8 cellular contexts compared by ENCODE assay signal in the genomic region with DNA sequence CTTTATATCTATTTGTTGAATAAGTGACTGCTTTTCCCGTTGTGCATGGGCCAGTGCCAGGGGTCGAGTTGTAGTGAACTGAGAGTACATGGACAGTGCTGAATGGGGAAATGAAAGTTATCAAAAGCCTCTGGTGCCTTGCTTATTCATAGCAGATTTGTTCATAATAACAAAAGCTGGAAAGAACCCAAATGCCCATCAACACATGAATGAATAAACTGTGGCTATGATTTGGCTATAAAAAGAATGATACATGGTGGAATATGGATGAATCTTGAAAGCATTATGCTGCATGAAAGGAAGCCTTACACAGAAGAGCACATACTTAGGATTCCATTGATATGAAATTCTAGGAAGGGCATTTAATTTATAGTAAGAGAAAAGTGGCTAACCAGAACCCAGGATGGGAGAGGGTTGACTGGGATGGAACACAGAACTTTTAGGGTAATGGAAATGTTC. TPM values are rescaled to one million over a fixed set of nuclear protein-coding genes. Genes with fewer than 3 reads are reported as not detected.
A peak's percentile ranks its signal among the peaks of the same experiment; 100 is the strongest.
DNase-seq lines count a peak whose midpoint lies in the region; ATAC-seq lines count a peak whose summit lies in the region.

No MANE protein-coding gene starts in this region.

- peak; percentile 30 for ATAC-seq in GM18861 (IDR thresholded peaks at IDR 0.05; ENCODE audit: unreplicated experiment)
- ATAC-seq in esophagus mucosa, result peak; percentile 25
- ATAC-seq in HG02588 (IDR thresholded peaks at IDR 0.05; ENCODE audit: unreplicated experiment), result no peak
- ATAC-seq in GM18502 (IDR thresholded peaks at IDR 0.05; ENCODE audit: poor library complexity, unreplicated experiment), result no peak

- H3K4me3 ChIP-seq in skeletal muscle cell (ENCODE audit: low read depth, low read length), result no peak overlapping the region

- peak; percentile 55 for DNase-seq in RPMI7951 (ENCODE audit: low read depth)
- DNase-seq in skeletal muscle cell (ENCODE audit: low read depth), result peak; percentile 59
- no peak for DNase-seq in middle frontal gyrus (ENCODE audit: extremely low spot score, low spot score)
- no peak for DNase-seq in GM19238 (ENCODE audit: insufficient read length, low spot score)

RNA-seq across cellular contexts. Expression of gene PACS1, which starts 42.6 kb away (rescaled TPM):
- total RNA-seq in RPMI7951 (2014; rRNA removed; shearing (Covaris generic)), result 16.7 and 19.1 TPM in 2 replicates
- 41.7 TPM for total RNA-seq in esophagus mucosa

Comparison
In these comparisons a context has a peak if more than half of its experiments do, and no peak if none do; other contexts are left out.
1. ATAC-seq: peak in GM18861 (single experiment) and esophagus mucosa (single experiment); none in HG02588 (single experiment) and GM18502 (single experiment).
2. DNase-seq: peak in RPMI7951 (single experiment) and skeletal muscle cell (single experiment); none in middle frontal gyrus (single experiment) and GM19238 (single experiment).